In the genomic region with DNA sequence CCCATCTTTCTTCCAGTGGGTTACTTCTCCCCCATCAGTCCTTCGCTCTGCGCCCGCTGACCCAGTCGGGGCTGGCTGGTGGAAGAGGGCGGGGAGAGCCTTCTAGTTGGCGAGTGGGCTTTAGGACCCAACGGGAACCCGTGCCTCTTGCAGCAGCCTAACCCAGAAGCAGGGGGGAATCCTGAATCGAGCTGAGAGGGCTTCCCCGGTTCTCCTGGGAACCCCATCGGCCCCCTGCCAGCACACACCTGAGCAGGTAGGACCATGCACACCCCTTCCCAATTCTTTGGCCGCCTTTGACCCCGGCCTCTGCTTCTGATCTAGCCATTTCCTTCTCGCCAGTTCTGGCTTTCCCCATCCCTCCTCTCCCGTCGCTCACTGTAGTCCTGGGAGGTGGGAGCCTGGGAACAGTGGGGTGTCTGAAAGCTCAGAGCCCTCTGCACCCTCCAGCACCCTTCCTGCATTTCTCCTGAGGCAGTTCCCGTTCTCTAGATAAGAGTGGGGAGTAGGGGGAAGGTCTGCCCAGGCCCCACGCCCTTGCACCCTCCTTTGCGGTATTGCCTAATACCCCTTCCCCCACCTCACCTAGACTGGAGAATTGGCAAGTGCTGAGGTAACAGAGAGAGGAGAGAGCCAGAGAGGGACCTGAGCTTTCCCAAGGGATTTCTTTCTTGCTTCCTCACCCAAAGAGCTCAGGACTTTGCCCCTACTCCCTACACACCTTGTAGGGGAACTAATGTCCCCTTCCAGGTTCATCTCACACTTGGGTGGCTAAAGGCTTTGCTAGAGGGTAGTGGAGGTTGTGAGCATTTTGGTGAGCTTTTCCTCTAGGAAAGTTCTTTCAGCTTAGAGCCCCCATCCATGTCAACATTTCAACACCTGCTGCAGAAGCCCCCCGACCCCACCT, we compare ENCODE assay signal across 1 cellular context.
TF ChIP-seq lines count a peak whose summit lies in the region.

A gene (plus strand): TSS at position 150 of the 907 bp plus-strand sequence. CDS start 22,039 bp downstream, outside the sequence.

TF ChIP-seq in GM12878, 131 proteins besides CTCF, POLR2A, EP300 and RAD21 (continued from another document):
- TF ChIP-seq, protein P1, sequence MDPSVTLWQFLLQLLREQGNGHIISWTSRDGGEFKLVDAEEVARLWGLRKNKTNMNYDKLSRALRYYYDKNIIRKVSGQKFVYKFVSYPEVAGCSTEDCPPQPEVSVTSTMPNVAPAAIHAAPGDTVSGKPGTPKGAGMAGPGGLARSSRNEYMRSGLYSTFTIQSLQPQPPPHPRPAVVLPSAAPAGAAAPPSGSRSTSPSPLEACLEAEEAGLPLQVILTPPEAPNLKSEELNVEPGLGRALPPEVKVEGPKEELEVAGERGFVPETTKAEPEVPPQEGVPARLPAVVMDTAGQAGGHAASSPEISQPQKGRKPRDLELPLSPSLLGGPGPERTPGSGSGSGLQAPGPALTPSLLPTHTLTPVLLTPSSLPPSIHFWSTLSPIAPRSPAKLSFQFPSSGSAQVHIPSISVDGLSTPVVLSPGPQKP (IDR thresholded peaks at IDR 0.05; ENCODE audit: low read depth, low read length): peak; percentile 37; the same call in 1 of the 2 replicates
- TF ChIP-seq POU2F2 (IDR thresholded peaks at IDR 0.05; ENCODE audit: borderline replicate concordance, low read depth, low read length) (no peak), RB1 (IDR thresholded peaks at IDR 0.05; ENCODE audit: borderline replicate concordance) (0 out of 2 replicates have a peak, but pooled peaks have one; percentile 26), SMC3 (IDR thresholded peaks at IDR 0.05; ENCODE audit: borderline replicate concordance, low read length) (0 out of 2 replicates have a peak, but pooled peaks have one; percentile 9), BHLHE40 (IDR thresholded peaks at IDR 0.05; ENCODE audit: borderline replicate concordance in 1 of 2, low read depth in 2 of 2, low read length in 1 of 2) (peak in 1 of 2 experiments; percentile 38; a peak in 1 of 4 replicates), RELA (IDR thresholded peaks at IDR 0.05; ENCODE audit: borderline replicate concordance, partially characterized antibody) (peak; percentile 56), RUNX3 (IDR thresholded peaks at IDR 0.05; ENCODE audit: low read length) (peak; percentile 17), JUND (IDR thresholded peaks at IDR 0.05; ENCODE audit: low read depth, low read length) (no peak), CREB1 (IDR thresholded peaks at IDR 0.05; ENCODE audit: low read depth) (0 out of 2 replicates have a peak, but pooled peaks have one; percentile 53), SREBF2 (IDR thresholded peaks at IDR 0.05; ENCODE audit: low read length) (no peak), FOS (IDR thresholded peaks at IDR 0.05; ENCODE audit: borderline replicate concordance, extremely low read depth, insufficient read length) (no peak), ETV6 (conservative IDR thresholded peaks at IDR 0.05 in 1 of 2, IDR thresholded peaks at IDR 0.05 in 1 of 2; ENCODE audit: borderline replicate concordance in 1 of 2, low read depth in 1 of 2) (peak in 1 of 2 experiments; percentile 7; a peak in 1 of 4 replicates), DPF2 (IDR thresholded peaks at IDR 0.05) (no peak), MEF2B (IDR thresholded peaks at IDR 0.05; ENCODE audit: partially characterized antibody, poor library complexity, severe bottlenecking) (peak; percentile 34), CREM (IDR thresholded peaks at IDR 0.05; ENCODE audit: low read depth) (peak; percentile 36; the same call in 1 of the 2 replicates), EGR1 (IDR thresholded peaks at IDR 0.05; ENCODE audit: borderline replicate concordance in 1 of 2, low read depth in 2 of 2, low read length in 2 of 2) (peak in 1 of 2 experiments; percentile 52; a peak in 1 of 3 replicates), CBFB (IDR thresholded peaks at IDR 0.05; ENCODE audit: low read depth) (0 out of 2 replicates have a peak, but pooled peaks have one; percentile 26), RFX5 (IDR thresholded peaks at IDR 0.05; ENCODE audit: low read depth, low read length) (no peak), TBL1XR1 (IDR thresholded peaks at IDR 0.05; ENCODE audit: low read depth, low read length) (peak; percentile 44; the same call in 1 of the 2 replicates)
- TF ChIP-seq, protein P2, sequence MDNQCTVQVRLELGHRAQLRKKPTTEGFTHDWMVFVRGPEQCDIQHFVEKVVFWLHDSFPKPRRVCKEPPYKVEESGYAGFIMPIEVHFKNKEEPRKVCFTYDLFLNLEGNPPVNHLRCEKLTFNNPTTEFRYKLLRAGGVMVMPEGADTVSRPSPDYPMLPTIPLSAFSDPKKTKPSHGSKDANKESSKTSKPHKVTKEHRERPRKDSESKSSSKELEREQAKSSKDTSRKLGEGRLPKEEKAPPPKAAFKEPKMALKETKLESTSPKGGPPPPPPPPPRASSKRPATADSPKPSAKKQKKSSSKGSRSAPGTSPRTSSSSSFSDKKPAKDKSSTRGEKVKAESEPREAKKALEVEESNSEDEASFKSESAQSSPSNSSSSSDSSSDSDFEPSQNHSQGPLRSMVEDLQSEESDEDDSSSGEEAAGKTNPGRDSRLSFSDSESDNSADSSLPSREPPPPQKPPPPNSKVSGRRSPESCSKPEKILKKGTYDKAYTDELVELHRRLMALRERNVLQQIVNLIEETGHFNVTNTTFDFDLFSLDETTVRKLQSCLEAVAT (IDR thresholded peaks at IDR 0.05): peak; percentile 39; the same call in 1 of the 2 replicates
- TF ChIP-seq, protein P3, sequence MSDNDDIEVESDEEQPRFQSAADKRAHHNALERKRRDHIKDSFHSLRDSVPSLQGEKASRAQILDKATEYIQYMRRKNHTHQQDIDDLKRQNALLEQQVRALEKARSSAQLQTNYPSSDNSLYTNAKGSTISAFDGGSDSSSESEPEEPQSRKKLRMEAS (IDR thresholded peaks at IDR 0.05; ENCODE audit: low read depth, low read length): 0 out of 2 replicates have a peak, but pooled peaks have one; percentile 33
- TF ChIP-seq, protein P4, sequence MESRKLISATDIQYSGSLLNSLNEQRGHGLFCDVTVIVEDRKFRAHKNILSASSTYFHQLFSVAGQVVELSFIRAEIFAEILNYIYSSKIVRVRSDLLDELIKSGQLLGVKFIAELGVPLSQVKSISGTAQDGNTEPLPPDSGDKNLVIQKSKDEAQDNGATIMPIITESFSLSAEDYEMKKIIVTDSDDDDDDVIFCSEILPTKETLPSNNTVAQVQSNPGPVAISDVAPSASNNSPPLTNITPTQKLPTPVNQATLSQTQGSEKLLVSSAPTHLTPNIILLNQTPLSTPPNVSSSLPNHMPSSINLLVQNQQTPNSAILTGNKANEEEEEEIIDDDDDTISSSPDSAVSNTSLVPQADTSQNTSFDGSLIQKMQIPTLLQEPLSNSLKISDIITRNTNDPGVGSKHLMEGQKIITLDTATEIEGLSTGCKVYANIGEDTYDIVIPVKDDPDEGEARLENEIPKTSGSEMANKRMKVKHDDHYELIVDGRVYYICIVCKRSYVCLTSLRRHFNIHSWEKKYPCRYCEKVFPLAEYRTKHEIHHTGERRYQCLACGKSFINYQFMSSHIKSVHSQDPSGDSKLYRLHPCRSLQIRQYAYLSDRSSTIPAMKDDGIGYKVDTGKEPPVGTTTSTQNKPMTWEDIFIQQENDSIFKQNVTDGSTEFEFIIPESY (IDR thresholded peaks at IDR 0.05): 0 out of 2 replicates have a peak, but pooled peaks have one; percentile 60
